In the genomic region with DNA sequence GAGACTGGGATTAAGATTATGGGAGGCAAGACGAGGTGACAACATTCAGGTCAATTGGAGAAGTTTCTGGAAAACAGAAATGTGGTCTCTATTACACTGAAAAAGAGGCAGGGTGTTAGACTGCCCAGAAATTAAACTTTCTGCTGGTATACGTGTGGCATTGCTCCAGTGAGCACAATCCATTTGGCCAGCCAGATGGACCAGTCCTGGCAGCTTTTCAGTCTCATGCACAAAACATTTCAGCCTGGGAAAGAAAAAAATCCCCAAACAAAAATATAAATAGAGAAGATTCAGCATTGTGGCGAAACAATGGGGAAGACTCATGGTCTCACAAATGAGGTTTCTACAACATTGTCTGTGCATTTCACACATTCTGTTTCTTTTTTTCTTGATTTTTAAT, we compare ENCODE assay signal across 1 cellular context.
TF ChIP-seq lines count a peak whose summit lies in the region.

No MANE protein-coding gene starts in this region.

TF ChIP-seq in A549, 52 proteins besides CTCF, POLR2A, EP300 and RAD21 (continued from another document):
- no peak for TF ChIP-seq TFCP2L1 (CRISPR knock-in tag; IDR thresholded peaks at IDR 0.05)
